ENCODE assay signal across 18 cellular contexts in the genomic region with DNA sequence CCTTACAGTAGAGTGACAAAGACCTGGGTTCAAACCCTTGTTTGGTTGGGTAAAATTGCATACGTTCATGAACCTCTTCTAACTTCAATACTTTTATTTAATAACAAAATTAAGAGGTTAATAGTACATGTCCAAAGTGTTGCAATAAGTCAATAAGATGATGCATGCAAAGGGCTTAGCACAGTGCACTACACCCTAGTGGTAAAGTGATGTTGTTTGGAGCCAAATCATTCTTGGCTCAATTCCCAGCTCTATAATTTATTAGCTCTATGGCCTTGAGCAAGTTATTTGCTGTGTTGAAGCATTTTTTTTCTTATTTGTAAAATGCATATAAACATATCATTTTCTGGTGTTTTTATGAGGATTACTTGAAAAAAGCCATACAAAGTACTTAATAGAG.
DNase-seq lines count a peak whose midpoint lies in the region; ATAC-seq, FAIRE-seq and TF ChIP-seq lines count a peak whose summit lies in the region.
"Had no signal": no experiment of that assay in that cellular context is flagged by ENCODE, and none has a peak within 500 bp of the region (broad histone marks: within the 10 kb centered on the region; RNA-seq: fewer than 3 reads in every experiment).

No MANE protein-coding gene starts in this region.

- no peak overlapping the region for H3K27ac ChIP-seq in breast epithelium
- no peak overlapping the region for H3K27ac ChIP-seq in RWPE2 (ENCODE audit: poor library complexity, severe bottlenecking)
- no peak overlapping the region for H3K27ac ChIP-seq in small intestine (ENCODE audit: low read depth in 1 of 2, low read length in 1 of 2)
- no peak overlapping the region for H3K27ac ChIP-seq in WERI-Rb-1
- H3K27ac ChIP-seq: heart left ventricle, parathyroid adenoma, VCaP had no signal

- TF ChIP-seq CTCF in MCF 10A (IDR thresholded peaks at IDR 0.05; ENCODE audit: unreplicated experiment) (peak; percentile 22), breast epithelium (IDR thresholded peaks at IDR 0.05) (no peak), RWPE2 (IDR thresholded peaks at IDR 0.05; ENCODE audit: poor library complexity, severe bottlenecking) (no peak), WERI-Rb-1 (IDR thresholded peaks at IDR 0.05; ENCODE audit: low read depth, low read length) (no peak)

- no peak overlapping the region for H3K27ac Mint-ChIP-seq in MCF 10A (ENCODE audit: low read depth, unreplicated experiment)

- H3K9me3 ChIP-seq in breast epithelium (peaks cover 0 to 4% of the 10 kb centered on the region in 2 donors), RWPE2 (ENCODE audit: severe bottlenecking) (no peaks in the 10 kb centered on the region), small intestine (ENCODE audit: control insufficient read depth, low read depth) (no peaks in the 10 kb centered on the region), WERI-Rb-1 (ENCODE audit: severe bottlenecking) (no peaks in the 10 kb centered on the region)

- H3K27me3 Mint-ChIP-seq in MCF 10A (ENCODE audit: insufficient read depth, unreplicated experiment), result no peaks in the 10 kb centered on the region

- peak; percentile 55; the same call in 2 of the 3 replicates for ATAC-seq in RWPE2 (ENCODE audit: low read depth)
- ATAC-seq: heart left ventricle; stimulated activated naive CD8-positive, alpha-beta T cell treated with anti-CD3 and anti-CD28 coated beads, Interleukin-15, Interleukin-2, amounts not matched to agents 100 U/mL and 50 U/mL, for 24 hours had no signal

- H3K4me1 Mint-ChIP-seq in MCF 10A (ENCODE audit: insufficient read depth, unreplicated experiment), result peaks cover 13% of the 10 kb centered on the region

- H3K27me3 ChIP-seq in breast epithelium (no peaks in the 10 kb centered on the region), RWPE2 (ENCODE audit: insufficient read depth, poor library complexity, severe bottlenecking) (no peaks in the 10 kb centered on the region), small intestine (ENCODE audit: control insufficient read depth in 2 of 2, insufficient read depth in 2 of 2, low read length in 2 of 2) (no peaks in the 10 kb centered on the region), WERI-Rb-1 (ENCODE audit: insufficient read depth, low read depth, severe bottlenecking) (peaks cover 12% of the 10 kb centered on the region)
- H3K27me3 ChIP-seq: heart left ventricle had no signal

- H3K4me3 Mint-ChIP-seq in MCF 10A (ENCODE audit: unreplicated experiment), result no peak overlapping the region

- H3K4me3 ChIP-seq in breast epithelium (no peak overlapping the region), RWPE2 (ENCODE audit: severe bottlenecking) (no peak overlapping the region), small intestine (ENCODE audit: low read depth in 1 of 2, low read length in 2 of 2) (no peak overlapping the region), WERI-Rb-1 (ENCODE audit: low read depth, low read length) (no peak overlapping the region)
- H3K4me3 ChIP-seq: heart left ventricle had no signal

- no TSS peak for BruUV-seq in MCF 10A (replicated peaks; lab: Mats Ljungman, UMichigan)

- no peak for TF ChIP-seq POLR2A in breast epithelium (IDR thresholded peaks at IDR 0.05)

- intact Hi-C loops in MCF 10A (cut with micrococcal nuclease) (loop anchor here (5.0 kb wide), 1 partner anchor 207 kb away; no protein-coding TSS in a partner anchor), breast epithelium (cut with DNase I; ENCODE audit: low total_unique reads) (no loop called here)

- FAIRE-seq in small intestine (lab: Jason Lieb, UNC), result no peak
- FAIRE-seq: colon had no signal

- DNase-seq in MCF 10A (ENCODE audit: unreplicated experiment) (peak; percentile 79), breast epithelium (ENCODE audit: low spot score in 2 of 2) (no peak), RWPE2 (ENCODE audit: low spot score) (no peak), glomerular visceral epithelial cell (ENCODE audit: extremely low spot score) (peak; percentile 15), small intestine (peak; percentile 2), nucleus accumbens (lab: John Stamatoyannopoulos, UW) (no peak), DMS 273 (lab: John Stamatoyannopoulos, UW; ENCODE audit: unreplicated experiment) (no peak), WERI-Rb-1 (no peak)
- DNase-seq: amniotic stem cell; heart left ventricle; KBM-7; NCI-H1417 treated with DMSO at 0.1 percent for 48 hours; NCI-H510A treated with DMSO at 0.1 percent for 48 hours; stimulated activated naive CD8-positive, alpha-beta T cell treated with anti-CD3 and anti-CD28 coated beads, Interleukin-15, Interleukin-2, amounts not matched to agents 100 U/mL and 50 U/mL, for 24 hours; SW 1271 had no signal

- no peaks in the 10 kb centered on the region for H3K36me3 ChIP-seq in breast epithelium
- H3K36me3 ChIP-seq in RWPE2 (ENCODE audit: low read depth), result no peaks in the 10 kb centered on the region
- no peaks in the 10 kb centered on the region for H3K36me3 ChIP-seq in small intestine (ENCODE audit: control insufficient read depth in 2 of 2, insufficient read depth in 2 of 2, low read length in 2 of 2)
- no peaks in the 10 kb centered on the region for H3K36me3 ChIP-seq in WERI-Rb-1
- H3K36me3 ChIP-seq: heart left ventricle had no signal

- 13 to 43% (median 33%) methylated on average over 1 of the region's 1 CpG for WGBS in small intestine, 3 donors

- no peaks in the 10 kb centered on the region for H3K36me3 Mint-ChIP-seq in MCF 10A (ENCODE audit: insufficient read depth, unreplicated experiment)

- CTCF ChIA-PET in MCF 10A (lab: Yijun Ruan, JAX), result interaction anchor here (0.6 kb wide), 2 partner anchors 103 to 207 kb away, joined by 3 read pairs; no protein-coding TSS in a partner anchor

- H3K9me3 Mint-ChIP-seq in MCF 10A (ENCODE audit: unreplicated experiment), result peaks cover 7% of the 10 kb centered on the region

- H3K4me1 ChIP-seq in breast epithelium (no peaks in the 10 kb centered on the region), RWPE2 (ENCODE audit: insufficient read depth, poor library complexity, severe bottlenecking) (no peaks in the 10 kb centered on the region), small intestine (ENCODE audit: control insufficient read depth in 2 of 2, insufficient read depth in 1 of 2, low read depth in 1 of 2, low read length in 1 of 2) (no peaks in the 10 kb centered on the region)
- H3K4me1 ChIP-seq: heart left ventricle, parathyroid adenoma had no signal

- POLR2A ChIA-PET in MCF 10A (lab: Yijun Ruan, JAX), result interaction anchor here (0.6 kb wide), 1 partner anchor 591 kb away, joined by 3 read pairs; no protein-coding TSS in a partner anchor

Comparison
In these comparisons a context has a peak if more than half of its experiments do, and no peak if none do; other contexts are left out.
1. DNase-seq: peak in MCF 10A (single experiment), glomerular visceral epithelial cell (single experiment) and small intestine (single experiment); none in breast epithelium (0 of 2), RWPE2 (single experiment), nucleus accumbens (0 of 56), DMS 273 (single experiment) and WERI-Rb-1 (single experiment).